8 cellular contexts compared by ENCODE assay signal in genomic region chr14:104977008-104977680, GRCh38.
DNase-seq lines count a peak whose midpoint lies in the region; ATAC-seq and TF ChIP-seq lines count a peak whose summit lies in the region.
"Had no signal": no experiment of that assay in that cellular context is flagged by ENCODE, and none has a peak within 500 bp of the region (broad histone marks: within the 10 kb centered on the region; RNA-seq: fewer than 3 reads in every experiment).

No MANE protein-coding gene starts in this region.

- peak overlapping the region; percentile 79 to 81 for H3K4me3 Mint-ChIP-seq in stimulated activated naive B cell treated with anti-CD40 and anti-IgM and Interleukin-4, amounts not matched to agents 10 μg/mL and 1 μg/mL and 100 μg/mL, for 72 hours

- H3K9me3 ChIP-seq in HUES6 (ENCODE audit: control insufficient read depth, insufficient read depth, low read depth, low read length): no peaks in the 10 kb centered on the region
- no peaks in the 10 kb centered on the region for H3K9me3 ChIP-seq in iPS-20b (ENCODE audit: insufficient read depth, low read depth, low read length)

- no peaks in the 10 kb centered on the region for H3K36me3 ChIP-seq in HUES6 (ENCODE audit: control insufficient read depth, insufficient read depth, low read length)
- H3K36me3 ChIP-seq in iPS-20b (ENCODE audit: insufficient read depth, low read depth, low read length): no peaks in the 10 kb centered on the region

- no peak for ATAC-seq in stimulated activated naive B cell treated with anti-CD40 and anti-IgM and Interleukin-4, amounts not matched to agents 10 μg/mL and 1 μg/mL and 100 μg/mL, for 72 hours (replicated peaks)
- ATAC-seq in HG03039 (IDR thresholded peaks at IDR 0.05; ENCODE audit: unreplicated experiment): no peak

- TF ChIP-seq CTCF in astrocyte of the cerebellum (IDR thresholded peaks at IDR 0.05; ENCODE audit: low read depth, low read length, missing control alignments): no peak

- peaks cover 45% of the 10 kb centered on the region for H3K27me3 ChIP-seq in HUES6 (ENCODE audit: control insufficient read depth, insufficient read depth, low read length)
- peaks cover 43% of the 10 kb centered on the region for H3K27me3 ChIP-seq in iPS-20b (ENCODE audit: insufficient read depth, low read length)

- DNase-seq in astrocyte of the cerebellum (ENCODE audit: low read depth) (no peak), NCI-H524 (lab: John Stamatoyannopoulos, UW) (no peak), GOT3 (lab: John Stamatoyannopoulos, UW) (no peak)
- DNase-seq in stimulated activated naive B cell treated with anti-CD40 and anti-IgM and Interleukin-4, amounts not matched to agents 10 μg/mL and 1 μg/mL and 100 μg/mL, for 72 hours: no peak
- DNase-seq: activated CD4-positive, alpha-beta T cell treated with anti-CD3 and anti-CD28 coated beads for 4 hours had no signal

- H3K4me1 Mint-ChIP-seq in stimulated activated naive B cell treated with anti-CD40 and anti-IgM and Interleukin-4, amounts not matched to agents 10 μg/mL and 1 μg/mL and 100 μg/mL, for 72 hours: peaks cover 18 to 20% of the 10 kb centered on the region in 2 donors

- H3K4me1 ChIP-seq in HUES6 (ENCODE audit: control insufficient read depth, insufficient read depth, low read length) (peaks cover 39% of the 10 kb centered on the region; the same call in 1 of the 2 replicates), iPS-20b (ENCODE audit: insufficient read depth, low read length) (no peaks in the 10 kb centered on the region; the same call in 1 of the 2 replicates)

- no peaks in the 10 kb centered on the region for H3K36me3 Mint-ChIP-seq in stimulated activated naive B cell treated with anti-CD40 and anti-IgM and Interleukin-4, amounts not matched to agents 10 μg/mL and 1 μg/mL and 100 μg/mL, for 72 hours

- in situ Hi-C loops in astrocyte of the cerebellum (cut with HindIII; ENCODE audit: low sequenced_read_pairs): no loop called here

- no peak overlapping the region for H3K27ac Mint-ChIP-seq in stimulated activated naive B cell treated with anti-CD40 and anti-IgM and Interleukin-4, amounts not matched to agents 10 μg/mL and 1 μg/mL and 100 μg/mL, for 72 hours

- H3K9ac ChIP-seq in HUES6 (ENCODE audit: low read length) (peak overlapping the region; percentile 21), iPS-20b (ENCODE audit: low read depth, low read length) (no peak overlapping the region)

- no peak overlapping the region for H3K27ac ChIP-seq in HUES6 (ENCODE audit: low read depth, low read length)
- no peak overlapping the region for H3K27ac ChIP-seq in iPS-20b (ENCODE audit: low read length)

- H3K27me3 Mint-ChIP-seq in stimulated activated naive B cell treated with anti-CD40 and anti-IgM and Interleukin-4, amounts not matched to agents 10 μg/mL and 1 μg/mL and 100 μg/mL, for 72 hours: peaks cover 26 to 28% of the 10 kb centered on the region in 2 donors

- H3K4me3 ChIP-seq in HUES6 (ENCODE audit: low read depth, low read length) (peak overlapping the region; percentile 71), astrocyte of the cerebellum (ENCODE audit: low read depth, low read length) (peak overlapping the region; percentile 47), iPS-20b (ENCODE audit: low read length) (peak overlapping the region; percentile 62; the same call in 1 of the 2 replicates)

- H3K9me3 Mint-ChIP-seq in stimulated activated naive B cell treated with anti-CD40 and anti-IgM and Interleukin-4, amounts not matched to agents 10 μg/mL and 1 μg/mL and 100 μg/mL, for 72 hours: no peaks in the 10 kb centered on the region
